ENCODE assay signal across 16 cellular contexts in the genomic region with DNA sequence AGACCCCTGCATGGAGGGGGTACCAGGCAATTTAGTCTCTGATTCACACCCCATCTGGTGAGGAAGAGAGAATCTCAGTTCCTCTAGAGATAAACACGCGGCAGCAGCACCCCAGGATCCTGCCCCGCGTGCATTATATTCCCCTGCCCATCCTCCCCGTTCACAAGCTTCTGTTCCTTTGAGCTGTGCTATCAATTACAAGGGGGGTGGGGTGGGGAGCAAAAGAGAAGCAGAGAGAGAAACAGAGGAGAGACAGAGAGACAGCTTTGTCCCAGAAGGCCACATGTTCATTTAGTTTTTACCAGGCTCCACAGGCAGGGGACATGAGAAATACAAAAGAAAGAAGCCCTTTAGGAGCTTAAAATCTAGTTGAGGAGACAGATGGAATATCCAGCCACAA. TPM values are rescaled to one million over a fixed set of nuclear protein-coding genes. Genes with fewer than 3 reads are reported as not detected.
A peak's percentile ranks its signal among the peaks of the same experiment; 100 is the strongest.
DNase-seq lines count a peak whose midpoint lies in the region; ATAC-seq and TF ChIP-seq lines count a peak whose summit lies in the region.
"Had no signal": no experiment of that assay in that cellular context is flagged by ENCODE, and none has a peak within 500 bp of the region (broad histone marks: within the 10 kb centered on the region; RNA-seq: fewer than 3 reads in every experiment).

No MANE protein-coding gene starts in this region.

- no peak overlapping the region for H2AK5ac ChIP-seq in H9 (ENCODE audit: insufficient read length, low read length)

- no CpG with 5 or more reads among the region's 5 CpGs for WGBS in H9 (ENCODE audit: extremely low coverage, insufficient read length, low lambda C conversion rate)

- peaks cover 30% of the 10 kb centered on the region; the same call in 1 of the 2 replicates for H3K4me1 ChIP-seq in H9 (ENCODE audit: insufficient read depth, low read length)
- H3K4me1 ChIP-seq in NT2/D1 (ENCODE audit: insufficient read depth, insufficient read length) = peaks cover 50% of the 10 kb centered on the region
- peaks cover 49% of the 10 kb centered on the region for H3K4me1 ChIP-seq in iPS-18a (ENCODE audit: control insufficient read depth, low read depth, low read length)
- H3K4me1 ChIP-seq in mucosa of descending colon (ENCODE audit: low read depth) = no peaks in the 10 kb centered on the region
- H3K4me1 ChIP-seq: pancreas had no signal

- no peak overlapping the region for H3K4me3 ChIP-seq in NT2/D1 (ENCODE audit: insufficient read length, low read depth)
- peak overlapping the region; percentile 27 for H3K4me3 ChIP-seq in iPS-18a (ENCODE audit: low read length)
- H3K4me3 ChIP-seq in mucosa of descending colon = no peak overlapping the region
- H3K4me3 ChIP-seq: pancreas had no signal

- no peaks in the 10 kb centered on the region; the same call in none of the 2 replicates for H3K27me3 Mint-ChIP-seq in H9 (ENCODE audit: low read depth)

- H3K4me2 ChIP-seq in H9 (ENCODE audit: insufficient read depth, insufficient read length, low read length) = peak overlapping the region; percentile 19

- H3K9me3 Mint-ChIP-seq in H9 = no peaks in the 10 kb centered on the region
- H3K9me3 Mint-ChIP-seq: T-helper 1 cell treated with Interleukin-12 subunit alpha and Interleukin-12 subunit beta and Interleukin-4 antibody, amounts not matched to agents 30 μg/mL and 1 μg/mL, for 36 hours had no signal

- no peak overlapping the region for H2BK12ac ChIP-seq in H9 (ENCODE audit: insufficient read length, low read depth, low read length)

- no peak overlapping the region for H3K56ac ChIP-seq in H9 (ENCODE audit: insufficient read length, low read depth, low read length)

- intact Hi-C loops in mucosa of descending colon (cut with DNase I, micrococcal nuclease) = no loop called here

- H3K36me3 ChIP-seq in NT2/D1 (ENCODE audit: insufficient read depth, insufficient read length, low read length) (peaks cover 45% of the 10 kb centered on the region), iPS-18a (ENCODE audit: control insufficient read depth, low read depth, low read length) (peaks cover 11% of the 10 kb centered on the region), mucosa of descending colon (ENCODE audit: low read depth) (no peaks in the 10 kb centered on the region)
- H3K36me3 ChIP-seq: pancreas had no signal

- H3K79me2 ChIP-seq in H9 (ENCODE audit: insufficient read depth, low read length) = no peaks in the 10 kb centered on the region; the same call in 1 of the 2 replicates

- H2BK15ac ChIP-seq in H9 (ENCODE audit: low read depth, low read length) = no peak overlapping the region

- no peak overlapping the region for H4K8ac ChIP-seq in H9 (replicated peaks; ENCODE audit: insufficient read length, low read depth, low read length)

- TF ChIP-seq CTCF in H9 (conservative IDR thresholded peaks at IDR 0.05) (no peak), mucosa of descending colon (IDR thresholded peaks at IDR 0.05) (no peak)

- H3K4me1 Mint-ChIP-seq in H9 = peaks cover 64 to 81% of the 10 kb centered on the region in 2 experiments
- H3K4me1 Mint-ChIP-seq: activated CD8-positive, alpha-beta memory T cell treated with anti-CD3 and anti-CD28 coated beads, Interleukin-2, amount 10 ng/mL, durations not matched to agents 7 days and 5 days had no signal

- H3K18ac ChIP-seq in H9 (ENCODE audit: insufficient read length, low read depth, low read length) = no peak overlapping the region

- no peaks in the 10 kb centered on the region for H3K23me2 ChIP-seq in H9 (ENCODE audit: insufficient read length, low read depth, low read length, poor library complexity, severe bottlenecking)

- H3K27ac ChIP-seq in H9 (ENCODE audit: insufficient read length, low read depth, low read length) (no peak overlapping the region), iPS-18a (ENCODE audit: low read length) (peak overlapping the region; percentile 25)
- H3K27ac ChIP-seq: pancreas had no signal

- H3K79me1 ChIP-seq in H9 (ENCODE audit: insufficient read depth, low read depth, low read length, poor library complexity, severe bottlenecking) = no peaks in the 10 kb centered on the region

- no peaks in the 10 kb centered on the region for H4K20me1 ChIP-seq in H9 (ENCODE audit: control insufficient read depth, insufficient read depth, insufficient read length)

- peak overlapping the region in 1 of 2 experiments; percentile 15; a peak in 2 of 5 replicates for H3K4me3 Mint-ChIP-seq in H9
- H3K4me3 Mint-ChIP-seq: activated CD8-positive, alpha-beta memory T cell treated with anti-CD3 and anti-CD28 coated beads, Interleukin-2, amount 10 ng/mL, durations not matched to agents 7 days and 5 days; T-helper 1 cell treated with Interleukin-12 subunit alpha and Interleukin-12 subunit beta and Interleukin-4 antibody, amounts not matched to agents 30 μg/mL and 1 μg/mL, for 36 hours had no signal

- H3T11ph ChIP-seq in H9 (ENCODE audit: low read length) = no peak overlapping the region

- H3K36me3 Mint-ChIP-seq in H9 (ENCODE audit: insufficient read depth in 1 of 3, low read depth in 3 of 3) = peaks cover 6 to 9% (median 6%) of the 10 kb centered on the region in 3 experiments
- H3K36me3 Mint-ChIP-seq: activated CD8-positive, alpha-beta memory T cell treated with anti-CD3 and anti-CD28 coated beads, Interleukin-2, amount 10 ng/mL, durations not matched to agents 7 days and 5 days had no signal

- H2BK20ac ChIP-seq in H9 (ENCODE audit: low read depth, low read length, poor library complexity, severe bottlenecking) = no peak overlapping the region

- H4K91ac ChIP-seq in H9 (ENCODE audit: insufficient read length, low read depth, low read length) = no peak overlapping the region

- H2BK5ac ChIP-seq in H9 (ENCODE audit: insufficient read length, low read length) = no peak overlapping the region

- no peak overlapping the region for H2BK120ac ChIP-seq in H9 (ENCODE audit: low read depth, low read length, poor library complexity, severe bottlenecking)

- H3K14ac ChIP-seq in H9 (ENCODE audit: insufficient read depth, low read length) = no peak overlapping the region

- H3K27me3 ChIP-seq in H9 (ENCODE audit: insufficient read depth, low read length) (no peaks in the 10 kb centered on the region), NT2/D1 (ENCODE audit: insufficient read depth, insufficient read length) (no peaks in the 10 kb centered on the region), iPS-18a (ENCODE audit: control insufficient read depth, insufficient read depth, low read length) (no peaks in the 10 kb centered on the region)
- H3K27me3 ChIP-seq: pancreas had no signal

- no peak overlapping the region for H3K23ac ChIP-seq in H9 (ENCODE audit: insufficient read length, low read depth, low read length)

- no peak overlapping the region for H3K4ac ChIP-seq in H9 (ENCODE audit: low read depth, low read length)

- peak overlapping the region; percentile 96 to 98 (median 97); a peak in 6 of 7 replicates for H3K27ac Mint-ChIP-seq in H9
- H3K27ac Mint-ChIP-seq: activated CD8-positive, alpha-beta memory T cell treated with anti-CD3 and anti-CD28 coated beads, Interleukin-2, amount 10 ng/mL, durations not matched to agents 7 days and 5 days; T-helper 1 cell treated with Interleukin-12 subunit alpha and Interleukin-12 subunit beta and Interleukin-4 antibody, amounts not matched to agents 30 μg/mL and 1 μg/mL, for 36 hours had no signal

- no peak overlapping the region for H2AFZ ChIP-seq in H9 (ENCODE audit: low read length)

- H4K5ac ChIP-seq in H9 (ENCODE audit: insufficient read length, low read depth, low read length) = no peak overlapping the region

- DNase-seq in H9 = peak; percentile 20
- DNase-seq in NT2/D1 (ENCODE audit: low read depth, low spot score) = no peak
- peak; percentile 26 for DNase-seq in pons (ENCODE audit: low spot score)
- DNase-seq in NCI-H1417 treated with DMSO at 0.1 percent for 48 hours (lab: John Stamatoyannopoulos, UW) = no peak
- DNase-seq in mucosa of descending colon = no peak
- DNase-seq: activated CD8-positive, alpha-beta memory T cell treated with anti-CD3 and anti-CD28 coated beads, Interleukin-2, amount 10 ng/mL, durations not matched to agents 7 days and 5 days; activated effector memory CD4-positive, alpha-beta T cell treated with anti-CD3 and anti-CD28 coated beads, Interleukin-2, amount 50 U/mL, for 16 hours; cortex of kidney; erythroblast; pancreas; Right ventricle myocardium superior; stimulated activated naive CD4-positive, alpha-beta T cell treated with Interleukin-2 at 50 U/mL for 16 hours had no signal

- H3K9ac ChIP-seq in H9 (ENCODE audit: extremely low read depth, insufficient read length, low read length) = no peak overlapping the region
- peak overlapping the region; percentile 71 for H3K9ac ChIP-seq in NT2/D1 (ENCODE audit: insufficient read length, low read depth)
- H3K9ac ChIP-seq in iPS-18a (ENCODE audit: low read length) = no peak overlapping the region

- no peak for ATAC-seq in GM18867 (IDR thresholded peaks at IDR 0.05; ENCODE audit: unreplicated experiment)
- ATAC-seq in mucosa of descending colon = no peak
- ATAC-seq: activated CD8-positive, alpha-beta memory T cell treated with anti-CD3 and anti-CD28 coated beads, Interleukin-2, amount 10 ng/mL, durations not matched to agents 7 days and 5 days; pancreas had no signal

- H3K9me3 ChIP-seq in H9 (ENCODE audit: control insufficient read depth, low read depth, low read length) (no peaks in the 10 kb centered on the region), NT2/D1 (ENCODE audit: insufficient read depth, low read length) (no peaks in the 10 kb centered on the region), iPS-18a (ENCODE audit: control insufficient read depth, low read depth, low read length) (no peaks in the 10 kb centered on the region), mucosa of descending colon (no peaks in the 10 kb centered on the region)
- H3K9me3 ChIP-seq: pancreas had no signal

RNA-seq across cellular contexts. Expression of gene IGDCC3, which starts 9.2 kb away (rescaled TPM):
- 17.9 and 18.9 TPM in 2 replicates for total RNA-seq in H9 (2021)
- total RNA-seq in mucosa of descending colon = under 1 TPM in 1 of 3 donors, not detected in 2; 0.51 TPM
- total RNA-seq: activated CD8-positive, alpha-beta memory T cell treated with anti-CD3 and anti-CD28 coated beads, Interleukin-2, amount 10 ng/mL, durations not matched to agents 7 days and 5 days; M059J had no signal

RNA-seq across cellular contexts. Expression of gene IGDCC4, which starts 54.1 kb away (rescaled TPM):
- 19.8 and 21.7 TPM in 2 replicates for total RNA-seq in H9 (2021)
- total RNA-seq in mucosa of descending colon = 1 to 10 TPM in 2 of 3 donors, under 1 TPM in 1; 0.90 to 1.7 (median 1.0) TPM

Comparison
In these comparisons a context has a peak if more than half of its experiments do, and no peak if none do; other contexts are left out.
1. DNase-seq: peak in H9 (single experiment) and pons (single experiment); none in NT2/D1 (single experiment), NCI-H1417 treated with DMSO at 0.1 percent for 48 hours (single experiment) and mucosa of descending colon (0 of 3).
2. RNA of gene IGDCC3, which starts 9.2 kb away (total RNA-seq): 17.9 to 18.9 TPM in H9; 0.51 TPM in mucosa of descending colon; every median in the first group is over 10 times any median in the second.